8 cellular contexts compared by ENCODE assay signal in genomic region chr19:18167975-18168645, GRCh38. TPM values are rescaled to one million over a fixed set of nuclear protein-coding genes. Genes with fewer than 3 reads are reported as not detected.
A peak's percentile ranks its signal among the peaks of the same experiment; 100 is the strongest.
DNase-seq lines count a peak whose midpoint lies in the region; ATAC-seq and TF ChIP-seq lines count a peak whose summit lies in the region.

No MANE protein-coding gene starts in this region.

- H3K4me3 Mint-ChIP-seq in activated T-cell treated with anti-CD3 and anti-CD28 coated beads, Interleukin-2, amount 50 U/mL, for 24 hours: no peak overlapping the region

- peaks cover 4% of the 10 kb centered on the region for H3K4me1 Mint-ChIP-seq in activated T-cell treated with anti-CD3 and anti-CD28 coated beads, Interleukin-2, amount 50 U/mL, for 24 hours (ENCODE audit: low read depth)

- ATAC-seq in Right ventricle myocardium inferior (peak; percentile 32), GM21528 (IDR thresholded peaks at IDR 0.05; ENCODE audit: low FRiP score, unreplicated experiment) (no peak)

- H3K9me3 Mint-ChIP-seq in activated T-cell treated with anti-CD3 and anti-CD28 coated beads, Interleukin-2, amount 50 U/mL, for 24 hours: no peaks in the 10 kb centered on the region

- TF ChIP-seq CTCF in fibroblast of the aortic adventitia (IDR thresholded peaks at IDR 0.05; ENCODE audit: insufficient read depth, low read length): peak; percentile 71

- no peak for DNase-seq in Right ventricle myocardium inferior (ENCODE audit: missing footprints)
- no peak for DNase-seq in cardiac septum (ENCODE audit: low spot score)
- DNase-seq in NCI-H2171 treated with DMSO at 0.1 percent for 48 hours (lab: John Stamatoyannopoulos, UW): peak; percentile 32
- DNase-seq in activated T-cell treated with anti-CD3 and anti-CD28 coated beads, Interleukin-2, amount 50 U/mL, for 24 hours: peak; percentile 74
- DNase-seq in fibroblast of the aortic adventitia (ENCODE audit: low read depth): peak; percentile 36
- DNase-seq in retina: peak; percentile 56
- no peak for DNase-seq in NCI-H1105 (lab: John Stamatoyannopoulos, UW)

- no peak overlapping the region for H3K27ac Mint-ChIP-seq in activated T-cell treated with anti-CD3 and anti-CD28 coated beads, Interleukin-2, amount 50 U/mL, for 24 hours

- peaks cover 66% of the 10 kb centered on the region for H3K36me3 Mint-ChIP-seq in activated T-cell treated with anti-CD3 and anti-CD28 coated beads, Interleukin-2, amount 50 U/mL, for 24 hours (ENCODE audit: low read depth)

- H3K4me3 ChIP-seq in fibroblast of the aortic adventitia (ENCODE audit: low read depth, low read length): no peak overlapping the region

- intact Hi-C loops in Right ventricle myocardium inferior (cut with DNase I) (loop anchor here (2.0 kb wide), 1 partner anchor 55 kb away; no protein-coding TSS in a partner anchor), cardiac septum (cut with DNase I) (loop anchor here (2.0 kb wide), 1 partner anchor 55 kb away; no protein-coding TSS in a partner anchor)

- no peaks in the 10 kb centered on the region for H3K27me3 Mint-ChIP-seq in activated T-cell treated with anti-CD3 and anti-CD28 coated beads, Interleukin-2, amount 50 U/mL, for 24 hours

RNA-seq across cellular contexts. Expression of gene IFI30, which starts 5.5 kb away (rescaled TPM):
- 32.5 TPM for total RNA-seq in Right ventricle myocardium inferior
- 14.6 TPM for total RNA-seq in cardiac septum
- 0.90 and 23.1 TPM in 2 replicates for total RNA-seq in fibroblast of the aortic adventitia (ENCODE audit: low replicate concordance)

RNA-seq across cellular contexts. Expression of gene PIK3R2, which starts 15.1 kb away (rescaled TPM):
- 21.7 TPM for total RNA-seq in Right ventricle myocardium inferior
- total RNA-seq in cardiac septum: 28.3 TPM
- 36.7 and 41.3 TPM in 2 replicates for total RNA-seq in fibroblast of the aortic adventitia (ENCODE audit: low replicate concordance)

RNA-seq across cellular contexts. Expression of gene MPV17L2, which starts 24.9 kb away (rescaled TPM):
- total RNA-seq in Right ventricle myocardium inferior: 12.0 TPM
- 14.6 TPM for total RNA-seq in cardiac septum
- 4.4 and 11.7 TPM in 2 replicates for total RNA-seq in fibroblast of the aortic adventitia (ENCODE audit: low replicate concordance)

RNA-seq across cellular contexts. Expression of gene RAB3A, which starts 35.7 kb away (rescaled TPM):
- total RNA-seq in Right ventricle myocardium inferior (25.4 TPM), cardiac septum (21.7 TPM), fibroblast of the aortic adventitia (ENCODE audit: low replicate concordance) (2.8 TPM in 1 of 2 replicates, not detected in the other)

RNA-seq across cellular contexts. Expression of gene PDE4C, which starts 58.1 kb away (rescaled TPM):
- 1.1 TPM for total RNA-seq in Right ventricle myocardium inferior
- total RNA-seq in cardiac septum: 1.3 TPM
- not detected in 2 replicates for total RNA-seq in fibroblast of the aortic adventitia (ENCODE audit: low replicate concordance)

Comparison
In these comparisons a context has a peak if more than half of its experiments do, and no peak if none do; other contexts are left out.
1. DNase-seq: peak in NCI-H2171 treated with DMSO at 0.1 percent for 48 hours (single experiment), activated T-cell treated with anti-CD3 and anti-CD28 coated beads, Interleukin-2, amount 50 U/mL, for 24 hours (single experiment), fibroblast of the aortic adventitia (single experiment) and retina (single experiment); none in Right ventricle myocardium inferior (single experiment), cardiac septum (single experiment) and NCI-H1105 (single experiment).